20 cellular contexts compared by ENCODE assay signal in the genomic region with DNA sequence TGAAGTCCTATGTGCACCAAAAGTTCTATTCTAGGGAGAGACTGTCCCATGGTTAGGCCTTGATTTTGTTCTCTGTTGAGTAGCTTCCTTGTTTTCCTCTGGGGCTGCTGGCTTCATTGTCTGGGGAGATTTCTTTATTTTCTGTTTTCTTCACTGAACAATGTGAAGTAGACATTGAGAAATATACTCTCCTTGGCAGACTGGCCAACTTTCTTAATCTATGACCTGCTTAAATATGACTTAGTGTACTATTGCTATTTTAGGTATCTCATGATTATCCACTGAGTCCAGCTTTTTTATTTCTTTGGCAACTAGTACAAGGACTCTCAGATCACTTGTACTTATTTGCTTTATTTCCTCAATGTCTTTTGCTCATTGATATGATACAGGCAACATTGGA.
DNase-seq lines count a peak whose midpoint lies in the region; ATAC-seq and TF ChIP-seq lines count a peak whose summit lies in the region.
"Had no signal": no experiment of that assay in that cellular context is flagged by ENCODE, and none has a peak within 500 bp of the region (broad histone marks: within the 10 kb centered on the region; RNA-seq: fewer than 3 reads in every experiment).

No MANE protein-coding gene starts in this region.

- no peaks in the 10 kb centered on the region for H3K27me3 Mint-ChIP-seq in MCF 10A (ENCODE audit: insufficient read depth, unreplicated experiment)
- H3K27me3 Mint-ChIP-seq: B cell; CD4-positive, CD25-positive, alpha-beta regulatory T cell had no signal

- TF ChIP-seq CTCF in MCF 10A (IDR thresholded peaks at IDR 0.05; ENCODE audit: unreplicated experiment) (no peak), mammary epithelial cell (conservative IDR thresholded peaks at IDR 0.05 in 1 of 2, IDR thresholded peaks at IDR 0.05 in 1 of 2; ENCODE audit: extremely low read depth in 1 of 2, insufficient read depth in 1 of 2, low read depth in 1 of 2, low read length in 2 of 2) (no peak), foreskin fibroblast (IDR thresholded peaks at IDR 0.05; ENCODE audit: low read depth, low read length) (no peak)

- H4K20me1 ChIP-seq in mammary epithelial cell (ENCODE audit: insufficient read depth, low read length): no peaks in the 10 kb centered on the region
- H4K20me1 ChIP-seq: BLaER1 had no signal

- POLR2A ChIA-PET in MCF 10A (lab: Yijun Ruan, JAX): no interaction called here

- no peaks in the 10 kb centered on the region for H3K36me3 Mint-ChIP-seq in MCF 10A (ENCODE audit: insufficient read depth, unreplicated experiment)
- H3K36me3 Mint-ChIP-seq: CD4-positive, CD25-positive, alpha-beta regulatory T cell; CD8-positive, alpha-beta T cell had no signal

- H3K27me3 ChIP-seq in mammary epithelial cell (ENCODE audit: insufficient read depth, low read length): no peaks in the 10 kb centered on the region
- H3K27me3 ChIP-seq: BLaER1 had no signal

- intact Hi-C loops in MCF 10A (cut with micrococcal nuclease): no loop called here
- intact Hi-C loops in mammary epithelial cell (cut with micrococcal nuclease): no loop called here
- intact Hi-C loops in left ventricle myocardium superior (cut with micrococcal nuclease): no loop called here

- in situ Hi-C loops in mammary epithelial cell (cut with MboI; ENCODE audit: low sequenced_read_pairs in 2 of 2): no loop called here

- H3K4me3 Mint-ChIP-seq in MCF 10A (ENCODE audit: unreplicated experiment): no peak overlapping the region
- H3K4me3 Mint-ChIP-seq: B cell; CD4-positive, CD25-positive, alpha-beta regulatory T cell; CD8-positive, alpha-beta T cell; GM23338; H9 had no signal

- H3K36me3 ChIP-seq in mammary epithelial cell (ENCODE audit: insufficient read depth, low read length): no peaks in the 10 kb centered on the region
- H3K36me3 ChIP-seq: BLaER1 had no signal

- no peak overlapping the region for H3K9ac ChIP-seq in mammary epithelial cell (ENCODE audit: insufficient read depth, low read length)
- H3K9ac ChIP-seq: BLaER1 had no signal

- CTCF ChIA-PET in MCF 10A (lab: Yijun Ruan, JAX): no interaction called here
- CTCF ChIA-PET in mammary epithelial cell (lab: Charles Lee; ENCODE audit: low non-redundant PET): no interaction called here

- no peak overlapping the region for H3K27ac ChIP-seq in mammary epithelial cell (ENCODE audit: insufficient read depth, low read depth, low read length)
- H3K27ac ChIP-seq: 22Rv1, BLaER1, C4-2B had no signal

- H3K4me3 ChIP-seq in mammary epithelial cell (replicated peaks in 1 of 3; ENCODE audit: insufficient read depth in 1 of 3, low read depth in 2 of 3, low read length in 3 of 3) (no peak overlapping the region), foreskin fibroblast (ENCODE audit: low read depth in 1 of 2, low read length in 2 of 2) (no peak overlapping the region), skeletal muscle cell (ENCODE audit: low read depth, low read length) (no peak overlapping the region)
- H3K4me3 ChIP-seq: BLaER1, GM12878, GM23338 had no signal

- no peaks in the 10 kb centered on the region for H3K4me1 ChIP-seq in mammary epithelial cell (ENCODE audit: insufficient read depth, low read length)

- H3K27ac Mint-ChIP-seq in MCF 10A (ENCODE audit: low read depth, unreplicated experiment): peak overlapping the region; percentile 82
- H3K27ac Mint-ChIP-seq: B cell; CD4-positive, CD25-positive, alpha-beta regulatory T cell; CD8-positive, alpha-beta T cell; GM23338; H9 had no signal

- no peaks in the 10 kb centered on the region for H3K9me3 ChIP-seq in mammary epithelial cell (replicated peaks; ENCODE audit: insufficient read depth, low read length)
- H3K9me3 ChIP-seq: BLaER1 had no signal

- H3K9me3 Mint-ChIP-seq in MCF 10A (ENCODE audit: unreplicated experiment): no peaks in the 10 kb centered on the region
- H3K9me3 Mint-ChIP-seq: GM23338 had no signal

- DNase-seq in MCF 10A (ENCODE audit: unreplicated experiment) (peak; percentile 45), mammary epithelial cell (no peak), foreskin fibroblast (peak; percentile 18 to 58), skeletal muscle cell (ENCODE audit: low read depth) (peak; percentile 39), left ventricle myocardium superior (no peak), globus pallidus (ENCODE audit: low spot score) (no peak)
- DNase-seq: CD4-positive, CD25-positive, alpha-beta regulatory T cell; CD8-positive, alpha-beta T cell; DMS 273 treated with DMSO at 0.1 percent for 48 hours; DMS79; EL; GDM1; H9 had no signal

- ATAC-seq in left ventricle myocardium superior: no peak
- ATAC-seq: CD8-positive, alpha-beta T cell; GM12878; GM23338; HCT116 had no signal

- H3K4me1 Mint-ChIP-seq in MCF 10A (ENCODE audit: insufficient read depth, unreplicated experiment): peaks cover 15% of the 10 kb centered on the region
- H3K4me1 Mint-ChIP-seq: B cell; CD4-positive, CD25-positive, alpha-beta regulatory T cell; GM23338; H9 had no signal

- no TSS peak for BruUV-seq in MCF 10A (replicated peaks; lab: Mats Ljungman, UMichigan)
- BruUV-seq in mammary epithelial cell (replicated peaks; lab: Mats Ljungman, UMichigan): no TSS peak

- H2AFZ ChIP-seq in mammary epithelial cell (ENCODE audit: low read depth, low read length): no peak overlapping the region
- H2AFZ ChIP-seq: GM23338 had no signal

- H3K79me2 ChIP-seq in mammary epithelial cell (ENCODE audit: insufficient read depth, low read length): no peaks in the 10 kb centered on the region

- dilution Hi-C loops in mammary epithelial cell (cut with HindIII; ENCODE audit: low sequenced_read_pairs): no loop called here

- H3K4me2 ChIP-seq in mammary epithelial cell (ENCODE audit: insufficient read depth, low read depth, low read length): no peak overlapping the region
- H3K4me2 ChIP-seq: BLaER1, GM23338 had no signal

Comparison
In these comparisons a context has a peak if more than half of its experiments do, and no peak if none do; other contexts are left out.
1. DNase-seq: peak in MCF 10A (single experiment), foreskin fibroblast (2 of 2) and skeletal muscle cell (single experiment); none in mammary epithelial cell (single experiment), left ventricle myocardium superior (single experiment) and globus pallidus (single experiment).